Comparison of ENCODE assay signal across 8 cellular contexts in genomic region chr10:62681211-62681940, GRCh38.
DNase-seq lines count a peak whose midpoint lies in the region; ATAC-seq and FAIRE-seq lines count a peak whose summit lies in the region.

No MANE protein-coding gene starts in this region.

- H3K27ac Mint-ChIP-seq in CD8-positive, alpha-beta memory T cell, result peak overlapping the region in 7 of 8 donors; percentile 27 to 92 (median 84)
- H3K27ac Mint-ChIP-seq in stimulated activated naive B cell treated with anti-CD40 and anti-IgM and Interleukin-4, amounts not matched to agents 10 μg/mL and 1 μg/mL and 100 μg/mL, for 72 hours, result peak overlapping the region; percentile 91

- peaks cover 0 to 2% (median 0%) of the 10 kb centered on the region in 3 donors for H3K36me3 Mint-ChIP-seq in CD8-positive, alpha-beta memory T cell
- H3K36me3 Mint-ChIP-seq in stimulated activated naive B cell treated with anti-CD40 and anti-IgM and Interleukin-4, amounts not matched to agents 10 μg/mL and 1 μg/mL and 100 μg/mL, for 72 hours, result peaks cover 8 to 13% of the 10 kb centered on the region in 2 donors

- peaks cover 20 to 40% (median 30%) of the 10 kb centered on the region in 3 donors for H3K4me1 Mint-ChIP-seq in CD8-positive, alpha-beta memory T cell
- H3K4me1 Mint-ChIP-seq in stimulated activated naive B cell treated with anti-CD40 and anti-IgM and Interleukin-4, amounts not matched to agents 10 μg/mL and 1 μg/mL and 100 μg/mL, for 72 hours, result peaks cover 21 to 69% of the 10 kb centered on the region in 2 donors

- no peaks in the 10 kb centered on the region for H3K27me3 Mint-ChIP-seq in CD8-positive, alpha-beta memory T cell
- H3K27me3 Mint-ChIP-seq in stimulated activated naive B cell treated with anti-CD40 and anti-IgM and Interleukin-4, amounts not matched to agents 10 μg/mL and 1 μg/mL and 100 μg/mL, for 72 hours, result no peaks in the 10 kb centered on the region

- no peaks in the 10 kb centered on the region for H3K9me3 ChIP-seq in CD8-positive, alpha-beta memory T cell (ENCODE audit: low read length)

- DNase-seq in CD8-positive, alpha-beta memory T cell, result peak; percentile 39 to 86 (median 64)
- peak; percentile 21 for DNase-seq in HPDE6-E6E7 (ENCODE audit: extremely low spot score)
- peak; percentile 87 for DNase-seq in activated CD8-positive, alpha-beta memory T cell treated with anti-CD3 and anti-CD28 coated beads for 24 hours
- DNase-seq in islet precursor cell, result peak; percentile 86
- peak; percentile 87 for DNase-seq in stimulated activated naive B cell treated with anti-CD40 and anti-IgM and Interleukin-4, amounts not matched to agents 10 μg/mL and 1 μg/mL and 100 μg/mL, for 72 hours
- no peak for DNase-seq in inferior parietal cortex (ENCODE audit: extremely low spot score)
- no peak for DNase-seq in HTR-8/SVneo (ENCODE audit: insufficient read length, low spot score)

- H3K4me3 ChIP-seq in CD8-positive, alpha-beta memory T cell (ENCODE audit: low read length), result no peak overlapping the region

- no peak overlapping the region for H3K27ac ChIP-seq in CD8-positive, alpha-beta memory T cell (ENCODE audit: low read depth, low read length)

- H3K27me3 ChIP-seq in CD8-positive, alpha-beta memory T cell (ENCODE audit: insufficient read depth, low read length, poor library complexity, severe bottlenecking), result no peaks in the 10 kb centered on the region

- H3K4me1 ChIP-seq in CD8-positive, alpha-beta memory T cell (ENCODE audit: insufficient read depth, low read length), result peaks cover 16% of the 10 kb centered on the region

- peaks cover 0 to 2% (median 0%) of the 10 kb centered on the region in 5 donors for H3K9me3 Mint-ChIP-seq in CD8-positive, alpha-beta memory T cell
- H3K9me3 Mint-ChIP-seq in stimulated activated naive B cell treated with anti-CD40 and anti-IgM and Interleukin-4, amounts not matched to agents 10 μg/mL and 1 μg/mL and 100 μg/mL, for 72 hours, result peaks cover 7 to 10% of the 10 kb centered on the region in 2 donors

- H3K4me3 Mint-ChIP-seq in CD8-positive, alpha-beta memory T cell, result peak overlapping the region in 6 of 7 donors; percentile 2 to 76 (median 44)
- peak overlapping the region; percentile 37 to 50 for H3K4me3 Mint-ChIP-seq in stimulated activated naive B cell treated with anti-CD40 and anti-IgM and Interleukin-4, amounts not matched to agents 10 μg/mL and 1 μg/mL and 100 μg/mL, for 72 hours

- FAIRE-seq in HTR-8/SVneo (lab: Jason Lieb, UNC), result no peak

- CTCF ChIA-PET in CD8-positive, alpha-beta memory T cell (lab: Charles Lee), result interaction anchor here (0.7 to 2.6 kb wide), 9 partner anchors 9 to 137 kb away, joined by 3 to 16 read pairs (median 4); partner anchors contain the start of gene ADO

- H3K36me3 ChIP-seq in CD8-positive, alpha-beta memory T cell (ENCODE audit: insufficient read depth, low read length), result no peaks in the 10 kb centered on the region

- peak; percentile 97 for ATAC-seq in GM21447 (IDR thresholded peaks at IDR 0.05; ENCODE audit: unreplicated experiment)
- ATAC-seq in stimulated activated naive B cell treated with anti-CD40 and anti-IgM and Interleukin-4, amounts not matched to agents 10 μg/mL and 1 μg/mL and 100 μg/mL, for 72 hours (replicated peaks), result peak; percentile 95 to 97

- POLR2A ChIA-PET in CD8-positive, alpha-beta memory T cell (lab: Charles Lee), result interaction anchor here (0.6 to 1.2 kb wide), 4 partner anchors 8 to 135 kb away, joined by 3 to 6 read pairs (median 4); partner anchors contain the start of gene EGR2

Comparison
In these comparisons a context has a peak if more than half of its experiments do, and no peak if none do; other contexts are left out.
1. DNase-seq: peak in CD8-positive, alpha-beta memory T cell (5 of 5), HPDE6-E6E7 (single experiment), activated CD8-positive, alpha-beta memory T cell treated with anti-CD3 and anti-CD28 coated beads for 24 hours (single experiment), islet precursor cell (single experiment) and stimulated activated naive B cell treated with anti-CD40 and anti-IgM and Interleukin-4, amounts not matched to agents 10 μg/mL and 1 μg/mL and 100 μg/mL, for 72 hours (single experiment); none in inferior parietal cortex (single experiment) and HTR-8/SVneo (single experiment).